In the genomic region with DNA sequence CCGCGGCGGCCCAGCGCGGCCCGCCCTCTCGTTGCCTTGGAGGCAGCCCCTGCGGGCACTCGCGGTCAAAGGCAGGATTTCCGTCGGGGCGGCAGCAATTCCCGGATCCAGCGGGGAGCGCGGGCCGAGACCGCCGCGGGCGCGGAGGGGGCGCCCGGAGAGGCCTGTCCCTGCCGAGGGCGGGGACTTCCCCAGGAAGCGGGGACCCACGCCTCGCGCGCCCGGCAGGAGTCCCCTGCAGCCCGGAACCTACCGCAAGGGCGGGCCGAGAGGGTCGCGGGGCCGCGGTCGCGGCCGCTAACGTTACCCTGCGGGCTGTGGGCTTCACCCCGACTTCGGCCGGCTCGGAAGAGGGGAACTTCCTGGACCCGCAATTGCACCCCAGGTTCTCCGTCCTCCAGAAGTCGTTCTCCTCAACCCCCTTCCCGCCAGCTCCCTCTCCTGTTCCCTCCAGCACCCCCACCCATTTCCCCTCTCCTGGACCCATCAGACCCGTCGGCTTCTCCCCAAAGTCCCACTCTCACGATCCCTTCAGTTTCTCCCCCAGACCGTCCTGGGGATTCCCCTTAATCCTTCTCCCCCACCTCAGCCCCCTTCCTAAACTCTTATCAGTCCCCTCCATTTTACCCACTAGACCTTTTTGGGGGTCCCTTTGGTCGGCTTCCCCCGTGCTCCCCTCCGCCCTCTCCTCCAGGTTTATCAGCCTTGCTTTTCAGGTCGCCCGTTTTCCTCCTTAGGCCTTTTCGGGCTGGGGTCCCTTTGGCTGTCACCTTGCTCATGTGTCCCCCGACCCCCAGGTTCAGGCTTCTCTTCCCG, we compare ENCODE assay signal across 8 cellular contexts. TPM values are rescaled to one million over a fixed set of nuclear protein-coding genes. Genes with fewer than 3 reads are reported as not detected.
DNase-seq lines count a peak whose midpoint lies in the region; ATAC-seq, FAIRE-seq and TF ChIP-seq lines count a peak whose summit lies in the region.

No MANE protein-coding gene starts in this region.

- POLR2A ChIA-PET in CD8-positive, alpha-beta T cell (lab: Charles Lee): interaction anchor here (0.6 kb wide), 1 partner anchor 213 kb away, joined by 3 read pairs; no protein-coding TSS in a partner anchor

- H3K36me3 Mint-ChIP-seq in CD8-positive, alpha-beta T cell: no peaks in the 10 kb centered on the region

- DNase-seq in CD8-positive, alpha-beta T cell: peak in 4 of 7 experiments; percentile 43 to 54 (median 46)
- DNase-seq in Karpas-422 (no peak), astrocyte of the hippocampus (ENCODE audit: low read depth, low spot score) (peak; percentile 38), keratinocyte (ENCODE audit: low read depth, low spot score) (no peak)
- peak; percentile 36 to 38 for DNase-seq in stimulated activated CD4-positive, alpha-beta T cell treated with anti-CD3 and anti-CD28 coated beads, Interleukin-4, amount 100 ng/mL, for 4 hours

- H3K9ac ChIP-seq in Karpas-422 (ENCODE audit: low read length): peak overlapping the region; percentile 28; the same call in 1 of the 2 replicates
- peak overlapping the region; percentile 2 for H3K9ac ChIP-seq in keratinocyte (ENCODE audit: control insufficient read depth, extremely low read depth, insufficient read depth, low read length)

- H3K4me1 Mint-ChIP-seq in CD8-positive, alpha-beta T cell (ENCODE audit: low read depth): peaks cover 69% of the 10 kb centered on the region

- dilution Hi-C loops in keratinocyte (cut with MboI; ENCODE audit: extremely low pct_ligation_motif_present, low sequenced_read_pairs): no loop called here

- no peaks in the 10 kb centered on the region for H3K36me3 ChIP-seq in CD8-positive, alpha-beta T cell (ENCODE audit: insufficient read depth, low read length)
- H3K36me3 ChIP-seq in Karpas-422 (ENCODE audit: insufficient read depth, low read length): no peaks in the 10 kb centered on the region
- H3K36me3 ChIP-seq in keratinocyte (ENCODE audit: control insufficient read depth in 2 of 2, extremely low read depth in 1 of 2, insufficient read depth in 2 of 2, low read length in 2 of 2): no peaks in the 10 kb centered on the region

- CTCF ChIA-PET in CD8-positive, alpha-beta T cell (lab: Charles Lee): no interaction called here

- no peaks in the 10 kb centered on the region for H3K9me2 ChIP-seq in Karpas-422 (replicated peaks; ENCODE audit: insufficient read depth, low read length)

- peak overlapping the region; percentile 73 for H3K4me3 Mint-ChIP-seq in CD8-positive, alpha-beta T cell

- H3K4me3 ChIP-seq in CD8-positive, alpha-beta T cell (ENCODE audit: low read depth, low read length): peak overlapping the region; percentile 29
- H3K4me3 ChIP-seq in Karpas-422 (ENCODE audit: low read length): peak overlapping the region; percentile 28; the same call in 1 of the 2 replicates
- peak overlapping the region in 2 of 3 experiments; percentile 27 to 34 for H3K4me3 ChIP-seq in keratinocyte (ENCODE audit: control insufficient read depth in 2 of 3, extremely low read depth in 1 of 3, insufficient read depth in 2 of 3, low read depth in 1 of 3, low read length in 3 of 3)

- ATAC-seq in CD8-positive, alpha-beta T cell: peak; percentile 34
- ATAC-seq in GM19455 (IDR thresholded peaks at IDR 0.05; ENCODE audit: unreplicated experiment) (no peak), GM21619 (IDR thresholded peaks at IDR 0.05; ENCODE audit: unreplicated experiment) (no peak), GM18858 (IDR thresholded peaks at IDR 0.05; ENCODE audit: unreplicated experiment) (no peak)

- H3K79me2 ChIP-seq in Karpas-422 (ENCODE audit: low read length): no peaks in the 10 kb centered on the region
- no peaks in the 10 kb centered on the region for H3K79me2 ChIP-seq in keratinocyte (ENCODE audit: control insufficient read depth, insufficient read depth, low read length)

- H3K9me3 Mint-ChIP-seq in CD8-positive, alpha-beta T cell: no peaks in the 10 kb centered on the region

- H3K27ac Mint-ChIP-seq in CD8-positive, alpha-beta T cell: peak overlapping the region; percentile 67

- intact Hi-C loops in CD8-positive, alpha-beta T cell (cut with DNase I, micrococcal nuclease): no loop called here

- H3K27me3 Mint-ChIP-seq in CD8-positive, alpha-beta T cell (ENCODE audit: low read depth): no peaks in the 10 kb centered on the region

- no peak for FAIRE-seq in keratinocyte (lab: Jason Lieb, UNC)

- no peak for TF ChIP-seq CTCF in CD8-positive, alpha-beta T cell (IDR thresholded peaks at IDR 0.05)
- no peak for TF ChIP-seq CTCF in keratinocyte (optimal IDR thresholded peaks at IDR 0.05 in 1 of 3, IDR thresholded peaks at IDR 0.05 in 1 of 3, conservative IDR thresholded peaks at IDR 0.05 in 1 of 3; ENCODE audit: extremely low read depth in 1 of 3, insufficient read depth in 2 of 3, low read length in 3 of 3)

- peaks cover 68% of the 10 kb centered on the region for H3K4me1 ChIP-seq in CD8-positive, alpha-beta T cell (ENCODE audit: insufficient read depth, low read length)
- H3K4me1 ChIP-seq in Karpas-422 (ENCODE audit: low read length) (peaks cover 52% of the 10 kb centered on the region), keratinocyte (ENCODE audit: control insufficient read depth, extremely low read depth, insufficient read depth, low read length) (peaks cover 8% of the 10 kb centered on the region)

- H4K20me1 ChIP-seq in Karpas-422 (ENCODE audit: insufficient read depth, low read depth, low read length): no peaks in the 10 kb centered on the region
- no peaks in the 10 kb centered on the region for H4K20me1 ChIP-seq in keratinocyte (ENCODE audit: control insufficient read depth, extremely low read depth, insufficient read depth, low read length)

- H3K4me2 ChIP-seq in Karpas-422 (ENCODE audit: low read depth, low read length, poor library complexity, severe bottlenecking) (peak overlapping the region; percentile 45), keratinocyte (ENCODE audit: control insufficient read depth, extremely low read depth, insufficient read depth, low read depth, low read length) (peak overlapping the region; percentile 52)

- H3K9me3 ChIP-seq in CD8-positive, alpha-beta T cell (ENCODE audit: low read length): no peaks in the 10 kb centered on the region
- H3K9me3 ChIP-seq in Karpas-422 (ENCODE audit: low read length): no peaks in the 10 kb centered on the region
- no peaks in the 10 kb centered on the region for H3K9me3 ChIP-seq in keratinocyte (ENCODE audit: control insufficient read depth, low read depth, low read length)

- no peak overlapping the region for H3K27ac ChIP-seq in CD8-positive, alpha-beta T cell (ENCODE audit: low read depth, low read length)
- no peak overlapping the region for H3K27ac ChIP-seq in Karpas-422 (ENCODE audit: low read length)
- no peak overlapping the region for H3K27ac ChIP-seq in keratinocyte (ENCODE audit: control insufficient read depth, insufficient read depth, low read length)

- H3K27me3 ChIP-seq in CD8-positive, alpha-beta T cell (ENCODE audit: insufficient read depth, low read length): no peaks in the 10 kb centered on the region
- H3K27me3 ChIP-seq in Karpas-422 (ENCODE audit: low read length) (no peaks in the 10 kb centered on the region), keratinocyte (ENCODE audit: control insufficient read depth, extremely low read depth, insufficient read depth, low read length) (peaks cover 16% of the 10 kb centered on the region)

- H3K9me1 ChIP-seq in keratinocyte (ENCODE audit: control insufficient read depth, extremely low read depth, insufficient read depth, low read length): no peaks in the 10 kb centered on the region

- no peak overlapping the region for H2AFZ ChIP-seq in Karpas-422 (ENCODE audit: low read length)
- peak overlapping the region; percentile 33 for H2AFZ ChIP-seq in keratinocyte (ENCODE audit: control insufficient read depth, low read length)

RNA-seq across cellular contexts. Expression of gene FGR, which starts 0.6 kb away (rescaled TPM):
- 1 to 10 TPM; 1.4 to 2.5 TPM for total RNA-seq in CD8-positive, alpha-beta T cell
- total RNA-seq in Karpas-422 (2014; rRNA removed; shearing (Covaris generic); ENCODE audit: low replicate concordance): 3.0 and 5.6 TPM in 2 replicates
- 0.04 to 0.17 TPM in 2 of 3 replicates, not detected in the other for polyA plus RNA-seq in keratinocyte
- 0.24 TPM for polyA plus RNA-seq in keratinocyte (2011; ENCODE audit: low read depth)
- polyA plus RNA-seq in keratinocyte (2011; cell fraction: cytosol; rRNA removed): 0.04 and 0.06 TPM in 2 replicates
- not detected in 2 replicates for polyA plus RNA-seq in keratinocyte (2011; cell fraction: nucleus; rRNA removed)
- 0.06 TPM in 1 of 2 replicates, not detected in the other for polyA plus RNA-seq in keratinocyte (2012; ENCODE audit: low replicate concordance)
- not detected in 3 replicates for polyA minus RNA-seq in keratinocyte
- polyA minus RNA-seq in keratinocyte (2011; cell fraction: cytosol; rRNA and poly(A)+ RNA removed): not detected
- polyA minus RNA-seq in keratinocyte (2011; cell fraction: nucleus; rRNA and poly(A)+ RNA removed): not detected in 2 replicates

RNA-seq across cellular contexts. Expression of gene AHDC1, which starts 30.4 kb away (rescaled TPM):
- 10 to 100 TPM; 19.5 to 21.1 TPM for total RNA-seq in CD8-positive, alpha-beta T cell
- 2.1 and 2.2 TPM in 2 replicates for total RNA-seq in Karpas-422 (2014; rRNA removed; shearing (Covaris generic); ENCODE audit: low replicate concordance)
- polyA plus RNA-seq in keratinocyte: 3.9 to 4.2 TPM (median 4.1 TPM) in 3 replicates
- 7.2 TPM for polyA plus RNA-seq in keratinocyte (2011; ENCODE audit: low read depth)
- polyA plus RNA-seq in keratinocyte (2011; cell fraction: cytosol; rRNA removed): 3.6 and 5.3 TPM in 2 replicates
- 24.5 and 32.9 TPM in 2 replicates for polyA plus RNA-seq in keratinocyte (2011; cell fraction: nucleus; rRNA removed)
- polyA plus RNA-seq in keratinocyte (2012; ENCODE audit: low replicate concordance): 13.6 and 18.7 TPM in 2 replicates
- 7.9 to 15.7 TPM (median 10.4 TPM) in 3 replicates for polyA minus RNA-seq in keratinocyte
- 8.8 TPM for polyA minus RNA-seq in keratinocyte (2011; cell fraction: cytosol; rRNA and poly(A)+ RNA removed)
- 19.1 and 26.2 TPM in 2 replicates for polyA minus RNA-seq in keratinocyte (2011; cell fraction: nucleus; rRNA and poly(A)+ RNA removed)

RNA-seq across cellular contexts. Expression of gene IFI6, which starts 37.6 kb away (rescaled TPM):
- 10 to 100 TPM; 24.8 to 25.1 TPM for total RNA-seq in CD8-positive, alpha-beta T cell
- 67.3 and 88.2 TPM in 2 replicates for total RNA-seq in Karpas-422 (2014; rRNA removed; shearing (Covaris generic); ENCODE audit: low replicate concordance)
- 408 to 1,278 TPM (median 618 TPM) in 3 replicates for polyA plus RNA-seq in keratinocyte
- 24.6 TPM for polyA plus RNA-seq in keratinocyte (2011; ENCODE audit: low read depth)
- polyA plus RNA-seq in keratinocyte (2011; cell fraction: cytosol; rRNA removed): 305 and 602 TPM in 2 replicates
- polyA plus RNA-seq in keratinocyte (2011; cell fraction: nucleus; rRNA removed): 580 and 676 TPM in 2 replicates
- 51.1 and 1,172 TPM in 2 replicates for polyA plus RNA-seq in keratinocyte (2012; ENCODE audit: low replicate concordance)
- polyA minus RNA-seq in keratinocyte: 109 to 241 TPM (median 185 TPM) in 3 replicates
- 581 TPM for polyA minus RNA-seq in keratinocyte (2011; cell fraction: cytosol; rRNA and poly(A)+ RNA removed)
- polyA minus RNA-seq in keratinocyte (2011; cell fraction: nucleus; rRNA and poly(A)+ RNA removed): 248 and 253 TPM in 2 replicates

Comparison
In these comparisons a context has a peak if more than half of its experiments do, and no peak if none do; other contexts are left out.
1. DNase-seq: peak in CD8-positive, alpha-beta T cell (4 of 7), astrocyte of the hippocampus (single experiment) and stimulated activated CD4-positive, alpha-beta T cell treated with anti-CD3 and anti-CD28 coated beads, Interleukin-4, amount 100 ng/mL, for 4 hours (2 of 2); none in Karpas-422 (single experiment) and keratinocyte (single experiment).
2. Peak in every context shown above with its lines, with median percentiles within 50 percentile points of each other: H3K4me3 ChIP-seq.